In the genomic region with DNA sequence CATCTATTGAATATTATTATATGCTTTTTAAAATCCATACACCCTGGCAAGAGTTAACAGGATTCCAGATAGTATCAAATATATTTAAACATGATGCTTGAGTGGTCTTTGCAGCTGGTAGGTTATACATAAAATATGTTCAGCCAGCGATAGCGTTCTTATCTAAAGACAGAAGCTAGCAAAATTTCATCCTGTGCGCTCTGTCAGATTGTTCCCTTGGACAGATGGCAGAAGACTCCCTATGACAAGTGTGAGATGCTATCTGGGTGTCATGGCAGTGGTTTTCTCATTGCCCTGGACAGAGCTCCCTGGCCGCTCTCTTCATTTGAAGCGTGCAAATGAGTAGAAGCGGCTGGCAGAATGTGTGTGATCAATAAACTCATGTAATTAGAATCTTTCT, we compare ENCODE assay signal across 9 cellular contexts.
"Had no signal": no experiment of that assay in that cellular context is flagged by ENCODE, and none has a peak within 500 bp of the region (broad histone marks: within the 10 kb centered on the region; RNA-seq: fewer than 3 reads in every experiment).

No MANE protein-coding gene starts in this region.

- ATAC-seq: GM23338, HCT116, K562 had no signal

- DNase-seq: H9, HFFc6, IMR-90 had no signal

- H3K4me2 ChIP-seq: GM23338 had no signal

- H3K27ac Mint-ChIP-seq: GM23338, H9, HFFc6 had no signal

- H3K4me3 ChIP-seq: GM23338, K562 had no signal

- H2AFZ ChIP-seq: GM23338 had no signal

- H3K4me3 Mint-ChIP-seq: GM23338, H9, HFFc6 had no signal

- FAIRE-seq: H1, H54, HTR-8/SVneo, K562 had no signal
